In the genomic region with DNA sequence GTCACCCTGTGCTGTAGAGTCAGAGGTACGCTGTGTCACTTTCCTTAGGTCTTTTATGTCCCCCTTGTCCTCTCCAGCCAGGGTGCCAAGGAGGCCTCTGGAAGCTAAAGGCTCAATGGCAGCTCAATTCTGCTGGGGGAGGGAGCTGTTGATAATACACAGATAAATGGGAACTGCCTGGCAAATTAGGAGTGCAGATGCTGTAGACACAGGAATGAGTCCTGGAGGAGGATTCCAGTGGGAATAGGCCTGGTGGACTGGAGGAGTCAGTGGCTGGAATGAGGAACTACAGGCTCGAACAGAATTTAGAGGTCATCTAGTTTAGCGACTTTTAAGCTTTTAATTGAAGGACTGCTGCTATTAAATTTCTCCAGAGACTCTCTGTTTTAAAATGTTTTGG, we compare ENCODE assay signal across 20 cellular contexts. TPM values are rescaled to one million over a fixed set of nuclear protein-coding genes. Genes with fewer than 3 reads are reported as not detected.
DNase-seq lines count a peak whose midpoint lies in the region; ATAC-seq and TF ChIP-seq lines count a peak whose summit lies in the region.
"Had no signal": no experiment of that assay in that cellular context is flagged by ENCODE, and none has a peak within 500 bp of the region (broad histone marks: within the 10 kb centered on the region; RNA-seq: fewer than 3 reads in every experiment).

No MANE protein-coding gene starts in this region.

- H3K4me1 ChIP-seq in endodermal cell (ENCODE audit: control insufficient read depth, insufficient read depth, low read length) (peaks cover 2% of the 10 kb centered on the region), neural progenitor cell (no peaks in the 10 kb centered on the region)

- H3K36me3 Mint-ChIP-seq in HFFc6 (ENCODE audit: low read depth) (no peaks in the 10 kb centered on the region), endodermal cell (ENCODE audit: low read depth) (no peaks in the 10 kb centered on the region), neural progenitor cell (no peaks in the 10 kb centered on the region)

- H3K9me3 ChIP-seq in endodermal cell (ENCODE audit: control insufficient read depth, low read length) = no peaks in the 10 kb centered on the region
- no peaks in the 10 kb centered on the region for H3K9me3 ChIP-seq in neural progenitor cell (ENCODE audit: low read depth)

- peaks cover 6% of the 10 kb centered on the region for H3K27me3 Mint-ChIP-seq in HFFc6 (ENCODE audit: insufficient read depth)
- H3K27me3 Mint-ChIP-seq in endodermal cell (ENCODE audit: insufficient read depth) = peaks cover 8% of the 10 kb centered on the region
- H3K27me3 Mint-ChIP-seq in neural progenitor cell (ENCODE audit: insufficient read depth, low read depth) = peaks cover 6% of the 10 kb centered on the region

- H3K9ac ChIP-seq in endodermal cell (ENCODE audit: extremely low read depth, low read length, poor library complexity, severe bottlenecking) (no peak overlapping the region), neural progenitor cell (no peak overlapping the region)

- no peaks in the 10 kb centered on the region for H3K79me2 ChIP-seq in neural progenitor cell (ENCODE audit: low read depth)

- no peak for ATAC-seq in GM18519 (IDR thresholded peaks at IDR 0.05; ENCODE audit: low FRiP score, unreplicated experiment)
- ATAC-seq: activated CD4-positive, CD25-positive, alpha-beta regulatory T cell treated with anti-CD3 and anti-CD28 coated beads, Interleukin-2, amount 50 U/mL, for 24 hours; esophagus mucosa; sciatic nerve had no signal

- H3K27me3 ChIP-seq in endodermal cell (ENCODE audit: control insufficient read depth, insufficient read depth, low read length, poor library complexity, severe bottlenecking) (peaks cover 21% of the 10 kb centered on the region), neural progenitor cell (no peaks in the 10 kb centered on the region)

- H3K4me3 ChIP-seq in endodermal cell (ENCODE audit: low read length) = no peak overlapping the region
- no peak overlapping the region for H3K4me3 ChIP-seq in neural progenitor cell
- H3K4me3 ChIP-seq: coronary artery had no signal

- H3K4me3 Mint-ChIP-seq in HFFc6 (no peak overlapping the region), endodermal cell (no peak overlapping the region), neural progenitor cell (no peak overlapping the region)

- H3K4me1 Mint-ChIP-seq in HFFc6 (ENCODE audit: low read depth) (peaks cover 9% of the 10 kb centered on the region), endodermal cell (peaks cover 10% of the 10 kb centered on the region), neural progenitor cell (peaks cover 4% of the 10 kb centered on the region)

- H3K9me3 Mint-ChIP-seq in HFFc6 (no peaks in the 10 kb centered on the region), endodermal cell (no peaks in the 10 kb centered on the region), neural progenitor cell (peaks cover 2% of the 10 kb centered on the region)

- H3K36me3 ChIP-seq in endodermal cell (ENCODE audit: control insufficient read depth, insufficient read depth, low read length) = no peaks in the 10 kb centered on the region
- H3K36me3 ChIP-seq in neural progenitor cell = no peaks in the 10 kb centered on the region

- H3K27ac ChIP-seq in endodermal cell (ENCODE audit: low read depth, low read length) = no peak overlapping the region
- no peak overlapping the region for H3K27ac ChIP-seq in neural progenitor cell
- H3K27ac ChIP-seq: coronary artery had no signal

- H3K4me2 ChIP-seq in neural progenitor cell = no peak overlapping the region

- H3F3A ChIP-seq in neural progenitor cell (ENCODE audit: low read depth) = no peaks in the 10 kb centered on the region

- 67 to 90% methylated on average over 2 to 3 of the region's 3 CpGs for WGBS in endodermal cell (ENCODE audit: insufficient coverage in 1 of 2, insufficient read length in 1 of 2), 2 experiments

- H2AFZ ChIP-seq in neural progenitor cell (replicated peaks) = no peak overlapping the region

- H3K27ac Mint-ChIP-seq in HFFc6 (no peak overlapping the region), endodermal cell (no peak overlapping the region), neural progenitor cell (no peak overlapping the region)

- TF ChIP-seq CTCF in HFFc6 (IDR thresholded peaks at IDR 0.05) (peak; percentile 49), endodermal cell (conservative IDR thresholded peaks at IDR 0.05) (peak; percentile 62), neural progenitor cell (IDR thresholded peaks at IDR 0.05) (peak; percentile 32)

- no peaks in the 10 kb centered on the region for H4K20me1 ChIP-seq in neural progenitor cell (ENCODE audit: low read depth)

- DNase-seq in NCI-H2171 treated with DMSO at 0.1 percent for 48 hours (lab: John Stamatoyannopoulos, UW) (peak; percentile 4), NCI-H2171 (lab: John Stamatoyannopoulos, UW) (no peak), HFFc6 (no peak), endodermal cell (no peak), neural progenitor cell (ENCODE audit: low spot score) (peak; percentile 27), SKM-1 treated with dmso at 0.1 percent for 144 hours (lab: John Stamatoyannopoulos, UW; ENCODE audit: unreplicated experiment) (no peak)
- no peak for DNase-seq in activated T-cell treated with anti-CD3 and anti-CD28 coated beads, Interleukin-2, amount 50 U/mL, for 48 hours
- DNase-seq: GOT3; KG1; NCI-H510A; stimulated activated CD4-positive, alpha-beta T cell treated with anti-CD3 and anti-CD28 coated beads, Interleukin-4, amount 100 ng/mL, for 1 hour; T-helper 1 cell had no signal

RNA-seq across cellular contexts. Expression of a gene that starts 9.2 kb away (rescaled TPM):
- not detected for total RNA-seq in HFFc6 (2021; fragmentation: NEBNext Ultra II Directional; extraction: Animal tissue kit (Norgen Biotek cat#: 25700))
- total RNA-seq in endodermal cell (not detected), neural progenitor cell (ENCODE audit: low replicate concordance) (not detected in 2 replicates)
- not detected for polyA plus RNA-seq in endodermal cell (2013, experiment 1 of 2)
- not detected for polyA plus RNA-seq in endodermal cell (2013, experiment 2 of 2)
- total RNA-seq: A172, lung microvascular endothelial cell, sciatic nerve had no signal
- polyA plus RNA-seq: neural cell had no signal

RNA-seq across cellular contexts. Expression of a gene that starts 10.9 kb away (rescaled TPM):
- not detected for total RNA-seq in HFFc6 (2021; fragmentation: NEBNext Ultra II Directional; extraction: Animal tissue kit (Norgen Biotek cat#: 25700))
- total RNA-seq in endodermal cell = not detected
- polyA plus RNA-seq in endodermal cell (2013, experiment 1 of 2) = not detected
- polyA plus RNA-seq in endodermal cell (2013, experiment 2 of 2) = not detected
- not detected in 2 replicates for total RNA-seq in neural progenitor cell (ENCODE audit: low replicate concordance)
- total RNA-seq: A172, lung microvascular endothelial cell had no signal
- polyA plus RNA-seq: neural cell had no signal

Comparison
In these comparisons a context has a peak if more than half of its experiments do, and no peak if none do; other contexts are left out.
1. DNase-seq: peak in NCI-H2171 treated with DMSO at 0.1 percent for 48 hours (single experiment) and neural progenitor cell (single experiment); none in NCI-H2171 (single experiment), HFFc6 (single experiment), endodermal cell (single experiment), activated T-cell treated with anti-CD3 and anti-CD28 coated beads, Interleukin-2, amount 50 U/mL, for 48 hours (0 of 2) and SKM-1 treated with dmso at 0.1 percent for 144 hours (single experiment).
2. Peak in every context shown above with its lines, with median percentiles within 50 percentile points of each other: CTCF ChIP-seq.